In the genomic region with DNA sequence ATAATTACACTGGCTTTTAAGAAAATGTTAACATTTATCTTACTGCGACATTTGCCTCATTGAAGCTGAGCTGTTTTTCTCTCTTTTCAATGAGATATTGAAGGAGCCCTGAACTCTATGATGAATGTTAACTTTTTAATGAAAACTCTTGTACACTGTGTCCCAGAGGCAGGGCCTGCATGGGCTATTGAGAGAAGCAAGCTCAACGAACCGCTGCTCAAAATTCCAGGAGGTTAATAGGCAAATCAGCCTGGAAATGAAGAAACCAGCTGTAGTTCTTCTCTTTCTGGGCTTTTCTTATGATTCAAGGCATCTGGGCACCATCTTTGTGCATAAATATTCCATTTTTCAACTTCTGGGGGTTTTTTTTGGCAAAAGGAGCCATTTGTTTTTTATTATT, we compare ENCODE assay signal across 24 cellular contexts.
DNase-seq lines count a peak whose midpoint lies in the region; ATAC-seq and TF ChIP-seq lines count a peak whose summit lies in the region.
"Had no signal": no experiment of that assay in that cellular context is flagged by ENCODE, and none has a peak within 500 bp of the region (broad histone marks: within the 10 kb centered on the region; RNA-seq: fewer than 3 reads in every experiment).

No MANE protein-coding gene starts in this region.

- DNase-seq in left kidney (ENCODE audit: low read depth, low spot score) = peak; percentile 79
- peak; percentile 46 for DNase-seq in testis
- DNase-seq in uterus = no peak
- no peak for DNase-seq in NCI-H1048 (lab: John Stamatoyannopoulos, UW)
- DNase-seq in activated T-cell treated with anti-CD3 and anti-CD28 coated beads, Interleukin-2, amount 50 U/mL, for 72 hours = no peak
- DNase-seq in SHP77 treated with DMSO at 0.1 percent for 48 hours (lab: John Stamatoyannopoulos, UW) = no peak
- no peak for DNase-seq in left ventricle myocardium inferior
- DNase-seq: 8988T; ACHN; BE2C; C1 segment of cervical spinal cord; CD4-positive, alpha-beta memory T cell; CD4-positive, CD25-positive, alpha-beta regulatory T cell; CD8-positive, alpha-beta memory T cell; COR-L47; DMS 273 treated with DMSO at 0.1 percent for 48 hours; DMS53; DMS79; DND-41; EL; GDM1 had no signal

- TF ChIP-seq CTCF in VCaP (conservative IDR thresholded peaks at IDR 0.05) = no peak
- no peak for TF ChIP-seq CTCF in testis (IDR thresholded peaks at IDR 0.05)
- no peak for TF ChIP-seq CTCF in uterus (IDR thresholded peaks at IDR 0.05)
- TF ChIP-seq CTCF in left ventricle myocardium inferior (IDR thresholded peaks at IDR 0.05; ENCODE audit: borderline replicate concordance) = no peak

- H3K4me3 ChIP-seq in testis (no peak overlapping the region), uterus (no peak overlapping the region), left ventricle myocardium inferior (no peak overlapping the region)
- H3K4me3 ChIP-seq: BLaER1 had no signal

- no peaks in the 10 kb centered on the region for H3K4me1 Mint-ChIP-seq in activated T-cell treated with anti-CD3 and anti-CD28 coated beads, Interleukin-2, amount 50 U/mL, for 72 hours (ENCODE audit: low read depth)
- H3K4me1 Mint-ChIP-seq: CD14-positive monocyte; CD4-positive, alpha-beta memory T cell; CD4-positive, CD25-positive, alpha-beta regulatory T cell; CD8-positive, alpha-beta memory T cell had no signal

- H3K9me3 ChIP-seq in testis = no peaks in the 10 kb centered on the region
- no peaks in the 10 kb centered on the region for H3K9me3 ChIP-seq in uterus
- H3K9me3 ChIP-seq in left ventricle myocardium inferior (replicated peaks) = no peaks in the 10 kb centered on the region
- H3K9me3 ChIP-seq: BE2C, BLaER1 had no signal

- H3K27me3 ChIP-seq in testis (no peaks in the 10 kb centered on the region), uterus (no peaks in the 10 kb centered on the region), left ventricle myocardium inferior (ENCODE audit: low read depth) (peaks cover 47% of the 10 kb centered on the region)
- H3K27me3 ChIP-seq: BE2C, BLaER1 had no signal

- no peak overlapping the region for H3K27ac Mint-ChIP-seq in activated T-cell treated with anti-CD3 and anti-CD28 coated beads, Interleukin-2, amount 50 U/mL, for 72 hours
- H3K27ac Mint-ChIP-seq: CD14-positive monocyte; CD4-positive, alpha-beta memory T cell; CD4-positive, CD25-positive, alpha-beta regulatory T cell; CD8-positive, alpha-beta memory T cell had no signal

- no peak for ATAC-seq in activated T-cell treated with anti-CD3 and anti-CD28 coated beads, Interleukin-2, amount 50 U/mL, for 72 hours (replicated peaks in 1 of 2)

- WGBS in testis, 2 donors = 54 to 78% methylated on average over 3 of the region's 3 CpGs

- no peaks in the 10 kb centered on the region for H3K36me3 Mint-ChIP-seq in activated T-cell treated with anti-CD3 and anti-CD28 coated beads, Interleukin-2, amount 50 U/mL, for 72 hours (ENCODE audit: insufficient read depth in 2 of 2)
- H3K36me3 Mint-ChIP-seq: CD14-positive monocyte; CD4-positive, alpha-beta memory T cell; CD4-positive, CD25-positive, alpha-beta regulatory T cell; CD8-positive, alpha-beta memory T cell had no signal

- H3K4me1 ChIP-seq in testis = peaks cover 19% of the 10 kb centered on the region
- peaks cover 0 to 6% of the 10 kb centered on the region in 2 donors for H3K4me1 ChIP-seq in uterus
- H3K4me1 ChIP-seq in left ventricle myocardium inferior = peaks cover 10% of the 10 kb centered on the region
- H3K4me1 ChIP-seq: BLaER1 had no signal

- H3K27ac ChIP-seq in VCaP (peak overlapping the region; percentile 95; the same call in 1 of the 2 replicates), testis (peak overlapping the region; percentile 45 to 54), uterus (peak overlapping the region; percentile 31 to 89), left ventricle myocardium inferior (replicated peaks) (no peak overlapping the region)
- H3K27ac ChIP-seq: BLaER1 had no signal

- H3K4me3 Mint-ChIP-seq in activated T-cell treated with anti-CD3 and anti-CD28 coated beads, Interleukin-2, amount 50 U/mL, for 72 hours = no peak overlapping the region
- H3K4me3 Mint-ChIP-seq: CD14-positive monocyte; CD4-positive, alpha-beta memory T cell; CD4-positive, CD25-positive, alpha-beta regulatory T cell; CD8-positive, alpha-beta memory T cell had no signal

- H3K9me3 Mint-ChIP-seq in activated T-cell treated with anti-CD3 and anti-CD28 coated beads, Interleukin-2, amount 50 U/mL, for 72 hours = no peaks in the 10 kb centered on the region
- H3K9me3 Mint-ChIP-seq: CD14-positive monocyte; CD4-positive, alpha-beta memory T cell; CD8-positive, alpha-beta memory T cell had no signal

- TF ChIP-seq POLR2A in testis (IDR thresholded peaks at IDR 0.05) (no peak), uterus (IDR thresholded peaks at IDR 0.05) (no peak)

- intact Hi-C loops in testis (cut with DNase I; ENCODE audit: low total_unique reads) (no loop called here), uterus (cut with DNase I; ENCODE audit: low total_unique reads) (no loop called here), left ventricle myocardium inferior (cut with micrococcal nuclease) (loop anchor here (10.0 kb wide), 1 partner anchor 458 kb away; no protein-coding TSS in a partner anchor)

- no peaks in the 10 kb centered on the region for H3K27me3 Mint-ChIP-seq in activated T-cell treated with anti-CD3 and anti-CD28 coated beads, Interleukin-2, amount 50 U/mL, for 72 hours (ENCODE audit: low read depth)

- H3K36me3 ChIP-seq in testis (ENCODE audit: low read depth, missing control alignments) (no peaks in the 10 kb centered on the region), uterus (no peaks in the 10 kb centered on the region), left ventricle myocardium inferior (no peaks in the 10 kb centered on the region)
- H3K36me3 ChIP-seq: BE2C, BLaER1 had no signal

Comparison
In these comparisons a context has a peak if more than half of its experiments do, and no peak if none do; other contexts are left out.
1. DNase-seq: peak in left kidney (single experiment) and testis (single experiment); none in uterus (0 of 2), NCI-H1048 (single experiment), activated T-cell treated with anti-CD3 and anti-CD28 coated beads, Interleukin-2, amount 50 U/mL, for 72 hours (0 of 2), SHP77 treated with DMSO at 0.1 percent for 48 hours (single experiment) and left ventricle myocardium inferior (single experiment).